Comparison of ENCODE assay signal across 8 cellular contexts in the genomic region with DNA sequence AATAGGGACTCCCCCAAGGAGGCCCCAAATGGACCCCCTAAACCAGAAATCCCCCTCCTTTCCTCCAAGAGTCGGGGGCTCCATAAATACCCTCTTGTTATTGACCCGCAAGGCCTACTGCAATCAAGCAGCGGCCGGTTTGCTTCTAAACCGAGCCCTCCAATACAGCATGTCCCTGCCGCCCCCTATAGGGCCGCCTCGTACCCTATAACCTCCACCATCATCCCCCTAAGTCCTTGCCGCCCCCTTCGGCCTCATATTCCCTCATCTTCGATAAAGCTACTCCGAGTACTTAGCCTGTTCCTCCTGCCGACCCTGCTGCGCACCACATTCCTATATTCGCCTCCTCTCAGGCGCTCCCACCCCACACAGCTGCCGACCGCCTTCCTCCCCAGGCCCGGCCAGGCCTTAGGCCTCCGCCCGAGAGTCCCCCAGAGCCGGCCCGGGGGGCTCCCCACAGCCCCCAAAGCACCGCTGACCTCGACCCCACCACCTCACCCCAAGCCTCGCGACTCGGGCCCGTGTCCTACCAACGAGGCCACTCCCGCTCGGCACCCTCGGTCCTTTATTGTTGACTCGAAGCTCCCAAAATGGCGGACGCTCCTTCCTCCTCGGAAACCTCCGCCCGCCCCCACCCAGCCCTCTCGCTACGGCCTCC. TPM values are rescaled to one million over a fixed set of nuclear protein-coding genes. Genes with fewer than 3 reads are reported as not detected.
DNase-seq lines count a peak whose midpoint lies in the region; ATAC-seq and TF ChIP-seq lines count a peak whose summit lies in the region.

No MANE protein-coding gene starts in this region.

- ATAC-seq in GM19452 (IDR thresholded peaks at IDR 0.05; ENCODE audit: unreplicated experiment) (peak; percentile 23), Right ventricle myocardium inferior (peak; percentile 56), upper lobe of left lung (ENCODE audit: low FRiP score in 2 of 2) (peak; percentile 53 to 54)

- H3K9ac ChIP-seq in BLaER1 treated with 17β-estradiol and CSF1 and Interleukin-3, amounts not matched to agents 10 nM and 100 nM: peak overlapping the region; percentile 94 to 100 (median 99)
- peak overlapping the region; percentile 93 for H3K9ac ChIP-seq in HUES48 (ENCODE audit: low read depth, low read length)

- H3K4me3 ChIP-seq in BLaER1 treated with 17β-estradiol and CSF1 and Interleukin-3, amounts not matched to agents 10 nM and 100 nM: peak overlapping the region; percentile 76 to 98 (median 96)
- H3K4me3 ChIP-seq in HUES48 (ENCODE audit: low read depth, low read length) (peak overlapping the region; percentile 89), upper lobe of left lung (peak overlapping the region; percentile 71 to 97 (median 86))

- H3K4me2 ChIP-seq in BLaER1 treated with 17β-estradiol and CSF1 and Interleukin-3, amounts not matched to agents 10 nM and 100 nM: peak overlapping the region; percentile 87 to 99 (median 94)

- H3K9me3 Mint-ChIP-seq in activated naive CD8-positive, alpha-beta T cell treated with anti-CD3 and anti-CD28 coated beads for 36 hours: no peaks in the 10 kb centered on the region
- H3K9me3 Mint-ChIP-seq in osteocyte (ENCODE audit: unreplicated experiment): no peaks in the 10 kb centered on the region

- WGBS in upper lobe of left lung, 2 donors: 0% methylated on average over 33 to 36 of the region's 41 CpGs

- peaks cover 44 to 49% (median 47%) of the 10 kb centered on the region in 11 experiments for H4K20me1 ChIP-seq in BLaER1 treated with 17β-estradiol and CSF1 and Interleukin-3, amounts not matched to agents 10 nM and 100 nM

- DNase-seq in SHP77 (lab: John Stamatoyannopoulos, UW) (peak; percentile 32 to 55), Right ventricle myocardium inferior (ENCODE audit: missing footprints) (peak; percentile 78), osteocyte (ENCODE audit: extremely low spot score, unreplicated experiment) (peak; percentile 90), upper lobe of left lung (peak in 1 of 2 donors; percentile 78)
- peak; percentile 63 for DNase-seq in activated naive CD8-positive, alpha-beta T cell treated with anti-CD3 and anti-CD28 coated beads for 36 hours

- no peaks in the 10 kb centered on the region for H3K27me3 ChIP-seq in BLaER1 treated with 17β-estradiol and CSF1 and Interleukin-3, amounts not matched to agents 10 nM and 100 nM
- H3K27me3 ChIP-seq in HUES48 (ENCODE audit: control insufficient read depth, insufficient read depth, low read length) (no peaks in the 10 kb centered on the region), upper lobe of left lung (no peaks in the 10 kb centered on the region)

- peak; percentile 59 for TF ChIP-seq CTCF in osteocyte (IDR thresholded peaks at IDR 0.05)
- peak in 4 of 6 experiments; percentile 27 to 59 (median 46) for TF ChIP-seq CTCF in upper lobe of left lung (IDR thresholded peaks at IDR 0.05)

- TF ChIP-seq EP300 in upper lobe of left lung (IDR thresholded peaks at IDR 0.05): no peak

- peaks cover 9 to 37% (median 31%) of the 10 kb centered on the region in 11 experiments for H3K36me3 ChIP-seq in BLaER1 treated with 17β-estradiol and CSF1 and Interleukin-3, amounts not matched to agents 10 nM and 100 nM
- H3K36me3 ChIP-seq in HUES48 (ENCODE audit: control insufficient read depth, insufficient read depth, low read length) (peaks cover 9% of the 10 kb centered on the region), upper lobe of left lung (peaks cover 0 to 6% (median under 1%) of the 10 kb centered on the region in 4 donors)

- peaks cover 39 to 50% (median 47%) of the 10 kb centered on the region in 10 experiments for H3K4me1 ChIP-seq in BLaER1 treated with 17β-estradiol and CSF1 and Interleukin-3, amounts not matched to agents 10 nM and 100 nM
- H3K4me1 ChIP-seq in HUES48 (ENCODE audit: control insufficient read depth, insufficient read depth, low read length) (peaks cover 9% of the 10 kb centered on the region), upper lobe of left lung (peaks cover 32 to 54% (median 46%) of the 10 kb centered on the region in 4 donors)

- H3K36me3 Mint-ChIP-seq in activated naive CD8-positive, alpha-beta T cell treated with anti-CD3 and anti-CD28 coated beads for 36 hours: peaks cover 28% of the 10 kb centered on the region
- H3K36me3 Mint-ChIP-seq in osteocyte (ENCODE audit: unreplicated experiment): peaks cover 6% of the 10 kb centered on the region

- no peaks in the 10 kb centered on the region for H3K27me3 Mint-ChIP-seq in activated naive CD8-positive, alpha-beta T cell treated with anti-CD3 and anti-CD28 coated beads for 36 hours
- H3K27me3 Mint-ChIP-seq in osteocyte (ENCODE audit: unreplicated experiment): no peaks in the 10 kb centered on the region

- no peak for TF ChIP-seq POLR2A in upper lobe of left lung (IDR thresholded peaks at IDR 0.05)

- peak overlapping the region; percentile 100 for H3K27ac Mint-ChIP-seq in activated naive CD8-positive, alpha-beta T cell treated with anti-CD3 and anti-CD28 coated beads for 36 hours
- H3K27ac Mint-ChIP-seq in osteocyte (ENCODE audit: unreplicated experiment): peak overlapping the region; percentile 99

- no peaks in the 10 kb centered on the region for H3K9me3 ChIP-seq in BLaER1 treated with 17β-estradiol and CSF1 and Interleukin-3, amounts not matched to agents 10 nM and 100 nM (replicated peaks in 1 of 11)
- H3K9me3 ChIP-seq in HUES48 (ENCODE audit: control insufficient read depth, insufficient read depth, low read length) (no peaks in the 10 kb centered on the region), upper lobe of left lung (no peaks in the 10 kb centered on the region)

- H3K4me1 Mint-ChIP-seq in activated naive CD8-positive, alpha-beta T cell treated with anti-CD3 and anti-CD28 coated beads for 36 hours: peaks cover 41% of the 10 kb centered on the region
- H3K4me1 Mint-ChIP-seq in osteocyte (ENCODE audit: unreplicated experiment): peaks cover 47% of the 10 kb centered on the region

- peak overlapping the region; percentile 100 for H3K4me3 Mint-ChIP-seq in activated naive CD8-positive, alpha-beta T cell treated with anti-CD3 and anti-CD28 coated beads for 36 hours
- peak overlapping the region; percentile 100 for H3K4me3 Mint-ChIP-seq in osteocyte (ENCODE audit: unreplicated experiment)

- H3K27ac ChIP-seq in BLaER1 treated with 17β-estradiol and CSF1 and Interleukin-3, amounts not matched to agents 10 nM and 100 nM: peak overlapping the region; percentile 97 to 100 (median 99)
- H3K27ac ChIP-seq in HUES48 (ENCODE audit: low read depth, low read length) (peak overlapping the region; percentile 95), upper lobe of left lung (peak overlapping the region; percentile 99 to 100 (median 100))

- intact Hi-C loops in Right ventricle myocardium inferior (cut with DNase I): loop anchor here (2.0 to 5.0 kb wide), 3 partner anchors 43 to 138 kb away; no protein-coding TSS in a partner anchor

RNA-seq across cellular contexts. Expression of a gene that starts 0.5 kb away (rescaled TPM):
- total RNA-seq in activated naive CD8-positive, alpha-beta T cell treated with anti-CD3 and anti-CD28 coated beads for 36 hours: 100 to 1,000 TPM; 148 to 150 TPM
- total RNA-seq in Right ventricle myocardium inferior: 121 TPM
- 148 and 157 TPM in 2 replicates for total RNA-seq in osteocyte
- 100 to 1,000 TPM in 2 of 6 donors, 10 to 100 TPM in 4; 39.8 to 107 (median 76.7) TPM for total RNA-seq in upper lobe of left lung
